In genomic region chr11:1244557-1244956, GRCh38 we compare ENCODE assay signal across 1 cellular context. TPM values are rescaled to one million over a fixed set of nuclear protein-coding genes. Genes with fewer than 3 reads are reported as not detected.
"Had no signal": no experiment of that assay in that cellular context is flagged by ENCODE, and none has a peak within 500 bp of the region (broad histone marks: within the 10 kb centered on the region; RNA-seq: fewer than 3 reads in every experiment).

No MANE protein-coding gene starts in this region.

RNA-seq across cellular contexts. Expression of gene MUC5B, which starts 21.7 kb away (rescaled TPM):
- total RNA-seq: G401 had no signal
